ENCODE assay signal across 22 cellular contexts in the genomic region with DNA sequence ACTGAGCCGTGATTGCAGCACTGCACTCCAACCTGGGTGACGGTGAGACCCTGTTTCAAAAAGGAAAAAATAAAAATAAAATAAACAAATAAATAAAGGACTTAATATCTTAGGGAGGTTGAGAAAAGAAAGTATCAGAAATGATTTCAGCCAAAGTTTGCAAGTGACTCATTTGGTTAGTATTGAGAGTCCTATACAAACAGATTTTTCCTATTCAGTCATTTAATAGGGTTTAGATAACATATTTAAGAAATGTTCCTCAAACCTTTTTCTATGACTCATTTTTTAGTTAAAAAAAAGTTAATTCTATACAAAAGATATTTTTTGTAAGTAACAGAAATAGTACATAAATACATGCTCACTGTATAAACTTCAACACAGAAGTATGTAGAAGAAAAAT.
"Had no signal": no experiment of that assay in that cellular context is flagged by ENCODE, and none has a peak within 500 bp of the region (broad histone marks: within the 10 kb centered on the region; RNA-seq: fewer than 3 reads in every experiment).

No MANE protein-coding gene starts in this region.

- H3K27ac ChIP-seq: ascending aorta, hepatocyte, left lung, neural progenitor cell, ovary, right lobe of liver, spleen, stomach, thyroid gland, VCaP had no signal

- DNase-seq: activated CD4-positive, alpha-beta T cell treated with anti-CD3 and anti-CD28 coated beads for 1 hour; activated CD4-positive, alpha-beta T cell treated with anti-CD3 and anti-CD28 coated beads, Interleukin-2, amount 50 U/mL, for 4 hours; activated naive CD4-positive, alpha-beta T cell treated with anti-CD3 and anti-CD28 coated beads for 36 hours; activated naive CD8-positive, alpha-beta T cell treated with anti-CD3 and anti-CD28 coated beads, Interleukin-2, amount 50 U/mL, for 24 hours; left lung; mammary epithelial cell; naive B cell; ovary; right lobe of liver; spleen; stomach; T-helper 1 cell; thyroid gland had no signal

- H3K4me1 ChIP-seq: ascending aorta, neural progenitor cell, right lobe of liver, spleen, stomach, thyroid gland had no signal

- H3K27ac Mint-ChIP-seq: activated naive CD4-positive, alpha-beta T cell treated with anti-CD3 and anti-CD28 coated beads for 36 hours; activated naive CD8-positive, alpha-beta T cell treated with anti-CD3 and anti-CD28 coated beads, Interleukin-2, amount 50 U/mL, for 24 hours; activated T-helper 17 cell treated with anti-CD3 and anti-CD28 coated beads, Interleukin-2, amount 50 U/mL, for 72 hours; naive B cell; neural progenitor cell had no signal

- H3K36me3 Mint-ChIP-seq: naive B cell, neural progenitor cell had no signal

- H2AFZ ChIP-seq: hepatocyte, neural progenitor cell had no signal

- H3K9me3 Mint-ChIP-seq: activated naive CD4-positive, alpha-beta T cell treated with anti-CD3 and anti-CD28 coated beads for 36 hours; activated naive CD8-positive, alpha-beta T cell treated with anti-CD3 and anti-CD28 coated beads, Interleukin-2, amount 50 U/mL, for 24 hours; activated T-helper 17 cell treated with anti-CD3 and anti-CD28 coated beads, Interleukin-2, amount 50 U/mL, for 72 hours; neural progenitor cell had no signal

- H3K4me2 ChIP-seq: hepatocyte, neural progenitor cell had no signal

- H3K4me1 Mint-ChIP-seq: activated naive CD8-positive, alpha-beta T cell treated with anti-CD3 and anti-CD28 coated beads, Interleukin-2, amount 50 U/mL, for 24 hours; activated T-helper 17 cell treated with anti-CD3 and anti-CD28 coated beads, Interleukin-2, amount 50 U/mL, for 72 hours; naive B cell had no signal

- H3K4me3 Mint-ChIP-seq: activated naive CD4-positive, alpha-beta T cell treated with anti-CD3 and anti-CD28 coated beads for 36 hours; activated naive CD8-positive, alpha-beta T cell treated with anti-CD3 and anti-CD28 coated beads, Interleukin-2, amount 50 U/mL, for 24 hours; activated T-helper 17 cell treated with anti-CD3 and anti-CD28 coated beads, Interleukin-2, amount 50 U/mL, for 72 hours; naive B cell; neural progenitor cell had no signal

- FAIRE-seq: colon, keratinocyte, urothelium cell line had no signal

- H3K4me3 ChIP-seq: ascending aorta, hepatocyte, left lung, neural progenitor cell, ovary, right lobe of liver, spleen, stomach, thyroid gland had no signal

- ATAC-seq: activated naive CD8-positive, alpha-beta T cell treated with anti-CD3 and anti-CD28 coated beads, Interleukin-2, amount 50 U/mL, for 24 hours; activated T-helper 17 cell treated with anti-CD3 and anti-CD28 coated beads, Interleukin-2, amount 50 U/mL, for 72 hours; esophagus mucosa; left lung; right lobe of liver had no signal

- H3K27me3 Mint-ChIP-seq: activated naive CD8-positive, alpha-beta T cell treated with anti-CD3 and anti-CD28 coated beads, Interleukin-2, amount 50 U/mL, for 24 hours; activated T-helper 17 cell treated with anti-CD3 and anti-CD28 coated beads, Interleukin-2, amount 50 U/mL, for 72 hours; naive B cell had no signal

- H3K9ac ChIP-seq: neural progenitor cell had no signal

- H3K36me3 ChIP-seq: ascending aorta, left lung, neural progenitor cell, ovary, right lobe of liver, spleen, stomach, thyroid gland had no signal

- H3K9me3 ChIP-seq: ascending aorta, left lung, ovary, right lobe of liver, spleen, stomach, thyroid gland had no signal

- H3K79me2 ChIP-seq: hepatocyte had no signal

- H3K27me3 ChIP-seq: ascending aorta, hepatocyte, left lung, neural progenitor cell, ovary, right lobe of liver, spleen, stomach, thyroid gland had no signal
